Comparison of ENCODE assay signal across 18 cellular contexts in genomic region chr5:124602925-124603650, GRCh38.
DNase-seq lines count a peak whose midpoint lies in the region; ATAC-seq, FAIRE-seq and TF ChIP-seq lines count a peak whose summit lies in the region.
"Had no signal": no experiment of that assay in that cellular context is flagged by ENCODE, and none has a peak within 500 bp of the region (broad histone marks: within the 10 kb centered on the region; RNA-seq: fewer than 3 reads in every experiment).

No MANE protein-coding gene starts in this region.

- TF ChIP-seq CTCF in IMR-90 (conservative IDR thresholded peaks at IDR 0.05; ENCODE audit: low read depth, low read length) (no peak), K562 (IDR thresholded peaks at IDR 0.05 in 2 of 3, conservative IDR thresholded peaks at IDR 0.05 in 1 of 3; ENCODE audit: insufficient read depth in 2 of 3, low read depth in 1 of 3, low read length in 3 of 3) (no peak), ovary (IDR thresholded peaks at IDR 0.05) (no peak)

- H3K4me1 ChIP-seq in BLaER1 (peaks cover 43% of the 10 kb centered on the region), IMR-90 (ENCODE audit: control insufficient read depth, insufficient read depth, low read length) (peaks cover 6% of the 10 kb centered on the region; the same call in 1 of the 2 replicates), K562 (replicated peaks in 1 of 2; ENCODE audit: control insufficient read depth in 2 of 2, insufficient read depth in 2 of 2, low read length in 2 of 2) (no peaks in the 10 kb centered on the region), ovary (ENCODE audit: insufficient read depth) (peaks cover 5% of the 10 kb centered on the region)

- dilution Hi-C loops in IMR-90 (cut with HindIII; ENCODE audit: low sequenced_read_pairs, unreplicated experiment) = no loop called here

- intact Hi-C loops in IMR-90 (cut with micrococcal nuclease) (no loop called here), K562 (cut with micrococcal nuclease) (no loop called here), ovary (cut with DNase I) (no loop called here)

- DNase-seq in IMR-90 (no peak), K562 (ENCODE audit: extremely low read depth in 1 of 4, low spot score in 3 of 4) (no peak), kidney glomerular epithelial cell (lab: John Stamatoyannopoulos, UW) (peak; percentile 17), ovary (no peak), GM19238 (ENCODE audit: insufficient read length, low spot score) (no peak)
- DNase-seq in activated CD8-positive, alpha-beta memory T cell treated with anti-CD3 and anti-CD28 coated beads, Interleukin-2, amount 50 U/mL, for 4 hours = no peak
- DNase-seq: C1 segment of cervical spinal cord, DMS153, Karpas-422, MM.1S, NCI-H1930, NCI-H2171, RPMI8226, T-cell had no signal

- H3K79me2 ChIP-seq in K562 (ENCODE audit: control insufficient read depth, insufficient read depth, low read length) = no peaks in the 10 kb centered on the region

- H2AFZ ChIP-seq in IMR-90 (replicated peaks; ENCODE audit: low read length, poor library complexity) (no peak overlapping the region), K562 (ENCODE audit: low read depth, low read length) (no peak overlapping the region)

- H2BK20ac ChIP-seq in IMR-90 (ENCODE audit: low read depth, low read length) = no peak overlapping the region

- CTCF ChIA-PET in IMR-90 (lab: Yijun Ruan, JAX) (interaction anchor here (1.2 kb wide), 1 partner anchor 58 kb away, joined by 3 read pairs; no protein-coding TSS in a partner anchor), K562 (lab: Yijun Ruan, JAX; ENCODE audit: low intra/inter-chr PET ratio) (no interaction called here)

- H4K5ac ChIP-seq in IMR-90 (ENCODE audit: low read depth, low read length) = no peak overlapping the region

- H3K14ac ChIP-seq in IMR-90 (replicated peaks; ENCODE audit: low read depth, low read length) = no peak overlapping the region

- no CpG with 5 or more reads among the region's 1 CpG for WGBS in IMR-90 (ENCODE audit: extremely low coverage in 2 of 2, insufficient read length in 1 of 2), 2 experiments
- 100% methylated on average over 1 of the region's 1 CpG for WGBS in K562 (ENCODE audit: insufficient coverage, low coverage, missing lambda C conversion rate)
- 95 to 99% (median 96%) methylated on average over 1 of the region's 1 CpG for WGBS in ovary, 3 donors

- no peaks in the 10 kb centered on the region for H4K20me1 ChIP-seq in BLaER1
- H4K20me1 ChIP-seq in IMR-90 (ENCODE audit: insufficient read depth, low read length) = no peaks in the 10 kb centered on the region
- H4K20me1 ChIP-seq in K562 (replicated peaks; ENCODE audit: control insufficient read depth, insufficient read depth, low read length) = no peaks in the 10 kb centered on the region

- no peak overlapping the region for H2AK5ac ChIP-seq in IMR-90 (ENCODE audit: low read depth, low read length)

- in situ Hi-C loops in IMR-90 (cut with MboI; ENCODE audit: low sequenced_read_pairs) (no loop called here), K562 (cut with MboI) (no loop called here)

- no peak overlapping the region for H3K23ac ChIP-seq in IMR-90 (ENCODE audit: low read depth, low read length)

- no TSS peak for BruUV-seq in IMR-90 (replicated peaks; lab: Mats Ljungman, UMichigan)
- BruUV-seq in K562 (replicated peaks; lab: Mats Ljungman, UMichigan) = no TSS peak

- no peak overlapping the region for H3K27ac ChIP-seq in BLaER1
- H3K27ac ChIP-seq in IMR-90 (ENCODE audit: insufficient read depth, low read length) = no peak overlapping the region
- no peak overlapping the region for H3K27ac ChIP-seq in K562 (ENCODE audit: extremely low read depth, low read depth, low read length)
- no peak overlapping the region for H3K27ac ChIP-seq in ovary
- H3K27ac ChIP-seq: SJSA1 had no signal

- H2AK9ac ChIP-seq in IMR-90 (replicated peaks; ENCODE audit: low read depth, low read length, poor library complexity) = no peak overlapping the region

- no peak overlapping the region for H3K4me3 ChIP-seq in BLaER1
- H3K4me3 ChIP-seq in IMR-90 (ENCODE audit: insufficient read depth, low read depth, low read length) = no peak overlapping the region
- no peak overlapping the region for H3K4me3 ChIP-seq in K562
- H3K4me3 ChIP-seq in ovary = no peak overlapping the region
- H3K4me3 ChIP-seq: SJSA1 had no signal

- no peaks in the 10 kb centered on the region for H3K79me1 ChIP-seq in IMR-90 (ENCODE audit: low read depth in 1 of 2, low read length in 2 of 2)

- no peak for TF ChIP-seq RAD21 in IMR-90 (IDR thresholded peaks at IDR 0.05; ENCODE audit: low read length)
- no peak for TF ChIP-seq RAD21 in K562 (CRISPR knock-in tag; conservative IDR thresholded peaks at IDR 0.05 in 1 of 2, IDR thresholded peaks at IDR 0.05 in 1 of 2)

- H3K36me3 ChIP-seq in BLaER1 (no peaks in the 10 kb centered on the region), IMR-90 (ENCODE audit: control insufficient read depth, insufficient read depth, low read length) (no peaks in the 10 kb centered on the region), K562 (ENCODE audit: control insufficient read depth, insufficient read depth, low read length) (no peaks in the 10 kb centered on the region), ovary (no peaks in the 10 kb centered on the region)
- H3K36me3 ChIP-seq: SJSA1 had no signal

- H3K9ac ChIP-seq in BLaER1 = no peak overlapping the region
- H3K9ac ChIP-seq in IMR-90 (ENCODE audit: low read depth, low read length) = no peak overlapping the region
- no peak overlapping the region for H3K9ac ChIP-seq in K562 (ENCODE audit: insufficient read depth in 1 of 2, low read depth in 2 of 2, low read length in 2 of 2)

- POLR2A ChIA-PET in IMR-90 (lab: Charles Lee; ENCODE audit: unreplicated experiment) (interaction anchor here (0.5 kb wide), 1 partner anchor 73 kb away, joined by 6 read pairs; no protein-coding TSS in a partner anchor), K562 (lab: Yijun Ruan, JAX) (interaction anchor here (1.2 kb wide), 1 partner anchor 14 kb away, joined by 4 read pairs; no protein-coding TSS in a partner anchor)

- ATAC-seq in IMR-90 (ENCODE audit: low read depth) = no peak
- ATAC-seq in K562 = no peak
- no peak for ATAC-seq in GM18511 (IDR thresholded peaks at IDR 0.05; ENCODE audit: unreplicated experiment)
- ATAC-seq: T-cell had no signal

- H2BK5ac ChIP-seq in IMR-90 (ENCODE audit: low read depth, low read length, poor library complexity, severe bottlenecking) = no peak overlapping the region

- H2BK120ac ChIP-seq in IMR-90 (ENCODE audit: low read depth, low read length) = no peak overlapping the region

- H2BK15ac ChIP-seq in IMR-90 (ENCODE audit: low read depth, low read length) = no peak overlapping the region

- no peak overlapping the region for H3K56ac ChIP-seq in IMR-90 (ENCODE audit: extremely low read depth, insufficient read depth, low read length)

- TF ChIP-seq POLR2A in IMR-90 (IDR thresholded peaks at IDR 0.05; ENCODE audit: low read depth, low read length) = no peak
- no peak for TF ChIP-seq POLR2A in K562 (conservative IDR thresholded peaks at IDR 0.05)
- no peak for TF ChIP-seq POLR2A in ovary (IDR thresholded peaks at IDR 0.05)

- no peak overlapping the region for H3K18ac ChIP-seq in IMR-90 (ENCODE audit: low read depth, low read length)

- TF ChIP-seq EP300 in K562 (IDR thresholded peaks at IDR 0.05; ENCODE audit: low read length) (no peak), ovary (IDR thresholded peaks at IDR 0.05) (no peak)

- H4K91ac ChIP-seq in IMR-90 (ENCODE audit: insufficient read depth, low read depth, low read length) = no peak overlapping the region

- no peak for FAIRE-seq in K562 (lab: Jason Lieb, UNC)
- FAIRE-seq: GM12892 had no signal

- H3K4ac ChIP-seq in IMR-90 (ENCODE audit: low read depth, low read length) = no peak overlapping the region

- H3K4me2 ChIP-seq in BLaER1 (peak overlapping the region; percentile 49), IMR-90 (ENCODE audit: low read depth, low read length) (no peak overlapping the region), K562 (ENCODE audit: insufficient read depth, low read length) (no peak overlapping the region)

- no peak overlapping the region for H4K8ac ChIP-seq in IMR-90 (ENCODE audit: low read depth in 2 of 2, low read length in 2 of 2)

- H3K9me3 ChIP-seq in BLaER1 = 0 out of 2 replicates have a peak, but pooled peaks cover 2% of the 10 kb centered on the region
- H3K9me3 ChIP-seq in IMR-90 (ENCODE audit: control insufficient read depth, insufficient read depth, low read length) = no peaks in the 10 kb centered on the region
- H3K9me3 ChIP-seq in K562 (replicated peaks; ENCODE audit: control insufficient read depth, insufficient read depth, low read depth, low read length) = no peaks in the 10 kb centered on the region
- no peaks in the 10 kb centered on the region for H3K9me3 ChIP-seq in ovary
- H3K9me3 ChIP-seq: SJSA1 had no signal

- H3K9me1 ChIP-seq in IMR-90 (ENCODE audit: insufficient read depth, low read length) (no peaks in the 10 kb centered on the region), K562 (ENCODE audit: control insufficient read depth, insufficient read depth, low read length) (no peaks in the 10 kb centered on the region)

- no peaks in the 10 kb centered on the region for H3K27me3 ChIP-seq in BLaER1
- H3K27me3 ChIP-seq in IMR-90 (ENCODE audit: control insufficient read depth, insufficient read depth, low read length) = peaks cover 4% of the 10 kb centered on the region; the same call in 1 of the 2 replicates
- H3K27me3 ChIP-seq in K562 (ENCODE audit: control insufficient read depth in 2 of 2, insufficient read depth in 2 of 2, low read length in 2 of 2) = no peaks in the 10 kb centered on the region
- H3K27me3 ChIP-seq in ovary = no peaks in the 10 kb centered on the region
- H3K27me3 ChIP-seq: SJSA1 had no signal

TF ChIP-seq in IMR-90, 13 proteins besides CTCF, POLR2A, EP300 and RAD21 (continues in another document):
- TF ChIP-seq ELK1 (IDR thresholded peaks at IDR 0.05; ENCODE audit: borderline replicate concordance, low read depth, low read length) = no peak

TF ChIP-seq in K562, 482 proteins besides CTCF, POLR2A, EP300 and RAD21:
- TF ChIP-seq CEBPB (tag; IDR thresholded peaks at IDR 0.05) = peak; percentile 85
- no peak for TF ChIP-seq MED1 (CRISPR knock-in tag; IDR thresholded peaks at IDR 0.05; ENCODE audit: borderline replicate concordance)
- TF ChIP-seq PPARD (CRISPR knock-in tag; IDR thresholded peaks at IDR 0.05) = no peak
- TF ChIP-seq EZH2 (IDR thresholded peaks at IDR 0.05; ENCODE audit: borderline replicate concordance, low read depth, low read length) = no peak
- TF ChIP-seq CEBPG (CRISPR knock-in tag; IDR thresholded peaks at IDR 0.05) = no peak
- TF ChIP-seq CEBPG (tag; conservative IDR thresholded peaks at IDR 0.05 in 1 of 2, IDR thresholded peaks at IDR 0.05 in 1 of 2) = peak; percentile 35 to 75; a peak in 2 of 4 replicates
